ENCODE assay signal across 22 cellular contexts in genomic region chr20:37257530-37257929, GRCh38. TPM values are rescaled to one million over a fixed set of nuclear protein-coding genes. Genes with fewer than 3 reads are reported as not detected.
DNase-seq lines count a peak whose midpoint lies in the region; ATAC-seq, FAIRE-seq and TF ChIP-seq lines count a peak whose summit lies in the region.
"Had no signal": no experiment of that assay in that cellular context is flagged by ENCODE, and none has a peak within 500 bp of the region (broad histone marks: within the 10 kb centered on the region; RNA-seq: fewer than 3 reads in every experiment).

No MANE protein-coding gene starts in this region.

- H3K9me3 Mint-ChIP-seq in MCF 10A (ENCODE audit: unreplicated experiment) = no peaks in the 10 kb centered on the region
- H3K9me3 Mint-ChIP-seq in glutamatergic neuron (ENCODE audit: unreplicated experiment) = peaks cover 10% of the 10 kb centered on the region

- no peaks in the 10 kb centered on the region for H3K79me2 ChIP-seq in K562 (ENCODE audit: control insufficient read depth, insufficient read depth, low read length)

- no peaks in the 10 kb centered on the region for H3K36me3 ChIP-seq in breast epithelium
- H3K36me3 ChIP-seq in K562 (ENCODE audit: control insufficient read depth, insufficient read depth, low read length) = no peaks in the 10 kb centered on the region
- H3K36me3 ChIP-seq in neuronal stem cell (replicated peaks in 1 of 2; ENCODE audit: control insufficient read depth in 2 of 2, insufficient read depth in 2 of 2, low read length in 2 of 2) = no peaks in the 10 kb centered on the region
- H3K36me3 ChIP-seq: BE2C had no signal

- no peak overlapping the region for H2BK120ac ChIP-seq in neuronal stem cell (ENCODE audit: low read depth, low read length)

- H4K8ac ChIP-seq in neuronal stem cell (ENCODE audit: low read depth, low read length) = no peak overlapping the region

- H4K20me1 ChIP-seq in K562 (replicated peaks; ENCODE audit: control insufficient read depth, insufficient read depth, low read length) = peaks cover 6% of the 10 kb centered on the region; the same call in 1 of the 2 replicates

- TF ChIP-seq RAD21 in K562 (CRISPR knock-in tag; conservative IDR thresholded peaks at IDR 0.05 in 1 of 2, IDR thresholded peaks at IDR 0.05 in 1 of 2) = no peak

- no peak overlapping the region for H3K4ac ChIP-seq in neuronal stem cell (ENCODE audit: low read length)

- ATAC-seq in K562 = no peak
- ATAC-seq in GM19395 (IDR thresholded peaks at IDR 0.05; ENCODE audit: unreplicated experiment) = no peak

- FAIRE-seq in K562 (lab: Jason Lieb, UNC) = no peak
- FAIRE-seq: D721Med, G401.6, GM12891, GM18507 had no signal

- intact Hi-C loops in breast epithelium (cut with DNase I; ENCODE audit: low total_unique reads) (no loop called here), MCF 10A (cut with micrococcal nuclease) (no loop called here), K562 (cut with micrococcal nuclease) (no loop called here)

- CTCF ChIA-PET in MCF 10A (lab: Yijun Ruan, JAX) (no interaction called here), K562 (lab: Yijun Ruan, JAX; ENCODE audit: low intra/inter-chr PET ratio) (interaction anchor here (0.6 kb wide), 1 partner anchor 237 kb away, joined by 4 read pairs; no protein-coding TSS in a partner anchor)

- H3K18ac ChIP-seq in neuronal stem cell (ENCODE audit: low read length) = no peak overlapping the region

- no peak overlapping the region for H2BK12ac ChIP-seq in neuronal stem cell (ENCODE audit: low read length)

- POLR2A ChIA-PET in MCF 10A (lab: Yijun Ruan, JAX) = no interaction called here
- POLR2A ChIA-PET in K562 (lab: Yijun Ruan, JAX) = interaction anchor here (0.6 to 1.0 kb wide), 3 partner anchors 11 to 153 kb away, joined by 3 to 5 read pairs (median 3); no protein-coding TSS in a partner anchor

- peak overlapping the region; percentile 25 to 38 for H3K27ac ChIP-seq in breast epithelium
- no peak overlapping the region for H3K27ac ChIP-seq in K562 (ENCODE audit: extremely low read depth, low read depth, low read length)
- H3K27ac ChIP-seq in neuronal stem cell (replicated peaks; ENCODE audit: low read length) = peak overlapping the region; percentile 86
- H3K27ac ChIP-seq: 22Rv1 had no signal

- H3K23ac ChIP-seq in neuronal stem cell (ENCODE audit: low read depth, low read length, poor library complexity) = no peak overlapping the region

- TF ChIP-seq EP300 in K562 (IDR thresholded peaks at IDR 0.05; ENCODE audit: low read length) = no peak

- H3K27me3 Mint-ChIP-seq in MCF 10A (ENCODE audit: insufficient read depth, unreplicated experiment) = peaks cover 61% of the 10 kb centered on the region
- H3K27me3 Mint-ChIP-seq in glutamatergic neuron (ENCODE audit: unreplicated experiment) = peaks cover 15% of the 10 kb centered on the region

- H3K4me3 ChIP-seq in breast epithelium (no peak overlapping the region), K562 (no peak overlapping the region), neuronal stem cell (ENCODE audit: low read length in 2 of 2) (no peak overlapping the region)

- TF ChIP-seq CTCF in breast epithelium (IDR thresholded peaks at IDR 0.05) (no peak), MCF 10A (IDR thresholded peaks at IDR 0.05; ENCODE audit: unreplicated experiment) (no peak), K562 (IDR thresholded peaks at IDR 0.05 in 2 of 3, conservative IDR thresholded peaks at IDR 0.05 in 1 of 3; ENCODE audit: insufficient read depth in 2 of 3, low read depth in 1 of 3, low read length in 3 of 3) (no peak), glutamatergic neuron (IDR thresholded peaks at IDR 0.05; ENCODE audit: partially characterized antibody, unreplicated experiment) (no peak)

- H3K4me3 Mint-ChIP-seq in MCF 10A (ENCODE audit: unreplicated experiment) (no peak overlapping the region), glutamatergic neuron (ENCODE audit: unreplicated experiment) (no peak overlapping the region)
- H3K4me3 Mint-ChIP-seq: CD4-positive, CD25-positive, alpha-beta regulatory T cell; CD8-positive, alpha-beta memory T cell; H9 had no signal

- H2AFZ ChIP-seq in K562 (ENCODE audit: low read depth, low read length) (0 out of 2 replicates have a peak overlapping the region, but pooled peaks have one; percentile 1), neuronal stem cell (ENCODE audit: low read length) (no peak overlapping the region)

- no peak overlapping the region for H3K4me2 ChIP-seq in K562 (ENCODE audit: insufficient read depth, low read length)
- no peak overlapping the region for H3K4me2 ChIP-seq in neuronal stem cell (ENCODE audit: insufficient read depth, low read length, poor library complexity, severe bottlenecking)

- peaks cover 0 to 5% of the 10 kb centered on the region in 2 donors for H3K9me3 ChIP-seq in breast epithelium
- no peaks in the 10 kb centered on the region for H3K9me3 ChIP-seq in K562 (replicated peaks; ENCODE audit: control insufficient read depth, insufficient read depth, low read depth, low read length)
- peaks cover 2 to 4% of the 10 kb centered on the region in 2 donors for H3K9me3 ChIP-seq in neuronal stem cell (replicated peaks in 1 of 2; ENCODE audit: control insufficient read depth in 2 of 2, insufficient read depth in 1 of 2, low read depth in 1 of 2, low read length in 2 of 2)
- H3K9me3 ChIP-seq: BE2C, Caco-2 had no signal

- no peak overlapping the region for H2AK5ac ChIP-seq in neuronal stem cell (ENCODE audit: low read depth, low read length)

- H3K79me1 ChIP-seq in neuronal stem cell (ENCODE audit: low read depth, low read length) = no peaks in the 10 kb centered on the region

- H3K14ac ChIP-seq in neuronal stem cell (ENCODE audit: low read length) = no peak overlapping the region

- no peaks in the 10 kb centered on the region for H3K9me1 ChIP-seq in K562 (ENCODE audit: control insufficient read depth, insufficient read depth, low read length)

- H2BK15ac ChIP-seq in neuronal stem cell (ENCODE audit: low read length) = no peak overlapping the region

- H3K4me1 Mint-ChIP-seq in MCF 10A (ENCODE audit: insufficient read depth, unreplicated experiment) (no peaks in the 10 kb centered on the region), glutamatergic neuron (ENCODE audit: low read depth, unreplicated experiment) (peaks cover 18% of the 10 kb centered on the region)
- H3K4me1 Mint-ChIP-seq: CD4-positive, CD25-positive, alpha-beta regulatory T cell; CD8-positive, alpha-beta memory T cell had no signal

- H4K91ac ChIP-seq in neuronal stem cell (ENCODE audit: low read depth, low read length, poor library complexity) = no peak overlapping the region

- no peak for DNase-seq in breast epithelium (ENCODE audit: low spot score in 2 of 2)
- no peak for DNase-seq in MCF 10A (ENCODE audit: unreplicated experiment)
- DNase-seq in K562 (ENCODE audit: extremely low read depth in 1 of 4, low spot score in 3 of 4) = no peak
- no peak for DNase-seq in glutamatergic neuron
- DNase-seq in neuronal stem cell (ENCODE audit: low spot score) = no peak
- no peak for DNase-seq in activated effector memory CD4-positive, alpha-beta T cell treated with Interleukin-2 at 50 U/mL for 16 hours
- DNase-seq in ACHN = no peak
- DNase-seq: C1 segment of cervical spinal cord; CD4-positive, CD25-positive, alpha-beta regulatory T cell; CD8-positive, alpha-beta memory T cell; GOT3 had no signal

- H3K36me3 Mint-ChIP-seq in MCF 10A (ENCODE audit: insufficient read depth, unreplicated experiment) (no peaks in the 10 kb centered on the region), glutamatergic neuron (ENCODE audit: unreplicated experiment) (peaks cover 5% of the 10 kb centered on the region)
- H3K36me3 Mint-ChIP-seq: CD4-positive, CD25-positive, alpha-beta regulatory T cell; CD8-positive, alpha-beta memory T cell had no signal

- BruUV-seq in MCF 10A (replicated peaks; lab: Mats Ljungman, UMichigan) = no TSS peak
- no TSS peak for BruUV-seq in K562 (replicated peaks; lab: Mats Ljungman, UMichigan)

- no peaks in the 10 kb centered on the region for H3K27me3 ChIP-seq in breast epithelium
- peaks cover 32 to 70% of the 10 kb centered on the region in 2 experiments for H3K27me3 ChIP-seq in K562 (ENCODE audit: control insufficient read depth in 2 of 2, insufficient read depth in 2 of 2, low read length in 2 of 2)
- no peaks in the 10 kb centered on the region for H3K27me3 ChIP-seq in neuronal stem cell (ENCODE audit: control insufficient read depth in 3 of 3, insufficient read depth in 3 of 3, low read depth in 1 of 3, low read length in 3 of 3)
- H3K27me3 ChIP-seq: BE2C had no signal

- H3K4me1 ChIP-seq in breast epithelium = no peaks in the 10 kb centered on the region
- H3K4me1 ChIP-seq in K562 (replicated peaks in 1 of 2; ENCODE audit: control insufficient read depth in 2 of 2, insufficient read depth in 2 of 2, low read length in 2 of 2) = peaks cover 0 to 11% of the 10 kb centered on the region in 2 experiments; a peak in 2 of 5 replicates
- H3K4me1 ChIP-seq in neuronal stem cell (ENCODE audit: control insufficient read depth in 2 of 2, insufficient read depth in 1 of 2, low read depth in 1 of 2, low read length in 2 of 2) = peaks cover 14 to 36% of the 10 kb centered on the region in 2 donors
- H3K4me1 ChIP-seq: Caco-2 had no signal

- H3K27ac Mint-ChIP-seq in MCF 10A (ENCODE audit: low read depth, unreplicated experiment) (no peak overlapping the region), glutamatergic neuron (ENCODE audit: unreplicated experiment) (peak overlapping the region; percentile 38)

- no peak for TF ChIP-seq POLR2A in breast epithelium (IDR thresholded peaks at IDR 0.05)
- TF ChIP-seq POLR2A in K562 (conservative IDR thresholded peaks at IDR 0.05) = no peak

- peak overlapping the region; percentile 94 for H2BK5ac ChIP-seq in neuronal stem cell (ENCODE audit: low read length)

- WGBS in K562 (ENCODE audit: insufficient coverage, low coverage, missing lambda C conversion rate) = 6% methylated on average over 2 of the region's 2 CpGs
- whole genome bisulfite sequencing in neuronal stem cell (ENCODE audit: extremely low coverage in 2 of 2, insufficient read length in 2 of 2, insufficient replicate concordance in 1 of 2), 2 donors = no CpG with 5 or more reads among the region's 2 CpGs

- in situ Hi-C loops in K562 (cut with MboI) = loop anchor here (10.0 kb wide), 1 partner anchor 277 kb away; no protein-coding TSS in a partner anchor
- in situ Hi-C loops in ACHN (cut with HindIII; ENCODE audit: low pct_ligation_motif_present, low pct_unique_long_range_greater_than_20kb, low sequenced_read_pairs) = no loop called here

- H3K9ac ChIP-seq in K562 (ENCODE audit: insufficient read depth in 1 of 2, low read depth in 2 of 2, low read length in 2 of 2) (no peak overlapping the region), neuronal stem cell (ENCODE audit: low read depth, low read length, poor library complexity) (no peak overlapping the region)

RNA-seq across cellular contexts. Expression of gene GHRH, which starts 4.1 kb away (rescaled TPM):
- total RNA-seq in breast epithelium = not detected
- total RNA-seq in MCF 10A (2022) = not detected in 2 replicates
- not detected in 2 replicates for total RNA-seq in K562 (2011; cell fraction: chromatin; rRNA removed; ENCODE audit: low replicate concordance)
- total RNA-seq in K562 (2011; cell fraction: nucleolus; rRNA removed) = not detected in 2 replicates
- total RNA-seq in K562 (2011; cell fraction: nucleoplasm; rRNA removed) = not detected in 2 replicates
- not detected in 2 replicates for total RNA-seq in K562 (2014; rRNA removed)
- total RNA-seq in K562 (2014; rRNA removed; fragmentation: Illumina TruSeq; extraction: Trizol) = not detected in 2 replicates
- not detected in 2 replicates for total RNA-seq in K562 (2015; rRNA removed; fragmentation: Illumina TruSeq; extraction: Trizol)
- not detected in 2 replicates for total RNA-seq in K562 (2021)
- polyA plus RNA-seq in K562 (2011; rRNA removed) = not detected in 2 replicates
- polyA plus RNA-seq in K562 (2011; cell fraction: cytosol; rRNA removed) = not detected in 2 replicates
- not detected in 2 replicates for polyA plus RNA-seq in K562 (2011; cell fraction: nucleus; rRNA removed)
- polyA plus RNA-seq in K562 (2012) = not detected in 2 replicates
- not detected in 2 replicates for polyA plus RNA-seq in K562 (2014; fragmentation: Illumina TruSeq; extraction: Trizol)
- polyA plus RNA-seq in K562 (2014; fragmentation: Nextera tagmentation; extraction: Ambion mirVana) = not detected
- polyA plus RNA-seq in K562 (2014; rRNA removed) = not detected in 2 replicates
- not detected in 2 replicates for polyA minus RNA-seq in K562 (2011; rRNA and poly(A)+ RNA removed)
- polyA minus RNA-seq in K562 (2011; cell fraction: cytosol; rRNA and poly(A)+ RNA removed) = not detected in 2 replicates
- not detected in 2 replicates for polyA minus RNA-seq in K562 (2011; cell fraction: nucleus; rRNA and poly(A)+ RNA removed)
- total RNA-seq in glutamatergic neuron (ENCODE audit: unreplicated experiment) = not detected
- polyA plus RNA-seq in neuronal stem cell (2013, experiment 1 of 2) = 0.96 TPM
- 1.8 TPM for polyA plus RNA-seq in neuronal stem cell (2013, experiment 2 of 2)
- total RNA-seq: A673; Caco-2; CD4-positive, CD25-positive, alpha-beta regulatory T cell; CD8-positive, alpha-beta memory T cell; H9; HT-29 had no signal
- polyA plus RNA-seq: CD4-positive, CD25-positive, alpha-beta regulatory T cell; CD8-positive, alpha-beta memory T cell had no signal

RNA-seq across cellular contexts. Expression of gene MANBAL, which starts 31.9 kb away (rescaled TPM):
- total RNA-seq in breast epithelium (10 to 100 TPM; 31.8 to 42.0 (median 34.7) TPM), MCF 10A (2022) (46.0 and 56.5 TPM in 2 replicates), K562 (2014; rRNA removed) (9.2 and 15.5 TPM in 2 replicates), K562 (2014; rRNA removed; fragmentation: Illumina TruSeq; extraction: Trizol) (10.4 and 12.3 TPM in 2 replicates), K562 (2015; rRNA removed; fragmentation: Illumina TruSeq; extraction: Trizol) (14.1 and 16.3 TPM in 2 replicates), K562 (2021) (15.3 and 16.7 TPM in 2 replicates), glutamatergic neuron (ENCODE audit: unreplicated experiment) (27.9 TPM)
- 19.6 and 33.3 TPM in 2 replicates for total RNA-seq in K562 (2011; cell fraction: chromatin; rRNA removed; ENCODE audit: low replicate concordance)
- total RNA-seq in K562 (2011; cell fraction: nucleolus; rRNA removed) = 23.8 and 26.2 TPM in 2 replicates
- total RNA-seq in K562 (2011; cell fraction: nucleoplasm; rRNA removed) = 29.3 and 40.0 TPM in 2 replicates
- polyA plus RNA-seq in K562 (2011; rRNA removed) (30.0 and 35.0 TPM in 2 replicates), K562 (2014; fragmentation: Illumina TruSeq; extraction: Trizol) (27.9 and 31.6 TPM in 2 replicates), K562 (2014; fragmentation: Nextera tagmentation; extraction: Ambion mirVana) (10 to 100 TPM; 17.4 to 17.8 TPM), K562 (2014; rRNA removed) (24.8 and 25.3 TPM in 2 replicates)
- polyA plus RNA-seq in K562 (2011; cell fraction: cytosol; rRNA removed) = 55.8 and 75.0 TPM in 2 replicates
- polyA plus RNA-seq in K562 (2011; cell fraction: nucleus; rRNA removed) = 31.7 and 40.3 TPM in 2 replicates
- polyA plus RNA-seq in K562 (2012) = 20.9 and 26.2 TPM in 2 replicates
- 11.3 and 13.7 TPM in 2 replicates for polyA minus RNA-seq in K562 (2011; rRNA and poly(A)+ RNA removed)
- 8.8 and 12.4 TPM in 2 replicates for polyA minus RNA-seq in K562 (2011; cell fraction: cytosol; rRNA and poly(A)+ RNA removed)
- 4.8 and 6.2 TPM in 2 replicates for polyA minus RNA-seq in K562 (2011; cell fraction: nucleus; rRNA and poly(A)+ RNA removed)
- polyA plus RNA-seq in neuronal stem cell (2013, experiment 1 of 2) = 66.5 TPM
- polyA plus RNA-seq in neuronal stem cell (2013, experiment 2 of 2) = 66.4 TPM
